ENCODE assay signal across 8 cellular contexts in genomic region chr18:32470713-32471633, GRCh38. TPM values are rescaled to one million over a fixed set of nuclear protein-coding genes. Genes with fewer than 3 reads are reported as not detected.
DNase-seq lines count a peak whose midpoint lies in the region; ATAC-seq, FAIRE-seq and TF ChIP-seq lines count a peak whose summit lies in the region.

TSS of gene GAREM1 (minus strand) at chr18:32470882. CDS start at chr18:32470428, 454 bp downstream.

- peak within 1 kb of the TSS; percentile 78 to 91 (median 89) for H3K4me3 Mint-ChIP-seq in naive thymus-derived CD4-positive, alpha-beta T cell
- peak within 1 kb of the TSS; percentile 84 to 85 for H3K4me3 Mint-ChIP-seq in stimulated activated naive B cell treated with anti-CD40 and anti-IgM and Interleukin-4, amounts not matched to agents 10 μg/mL and 1 μg/mL and 100 μg/mL, for 72 hours

- FAIRE-seq in RCC 7860 (lab: Jason Lieb, UNC): no peak

- peak within 1 kb of the TSS; percentile 4; the same call in 1 of the 2 replicates for H3K27ac ChIP-seq in KMS-11
- peak within 1 kb of the TSS; percentile 39 for H3K27ac ChIP-seq in fibroblast of lung (ENCODE audit: insufficient read depth, low read length)
- no peak within 1 kb of the TSS for H3K27ac ChIP-seq in naive thymus-derived CD4-positive, alpha-beta T cell (ENCODE audit: low read depth, low read length)

- H3K4me3 ChIP-seq in KMS-11 (IDR thresholded peaks at IDR 0.05; ENCODE audit: insufficient read depth, low read depth, low read length) (no peak within 1 kb of the TSS), fibroblast of lung (replicated peaks in 1 of 4; ENCODE audit: control extremely low read depth in 1 of 4, insufficient read depth in 1 of 4, low read depth in 3 of 4, low read length in 4 of 4) (peak within 1 kb of the TSS; percentile 64 to 91 (median 68))
- H3K4me3 ChIP-seq in naive thymus-derived CD4-positive, alpha-beta T cell (ENCODE audit: low read length): peak within 1 kb of the TSS; percentile 58

- H3K9me3 ChIP-seq in fibroblast of lung (ENCODE audit: control insufficient read depth, insufficient read depth, low read depth, low read length): no peaks in the 10 kb centered on the region
- H3K9me3 ChIP-seq in naive thymus-derived CD4-positive, alpha-beta T cell (ENCODE audit: control insufficient read depth in 2 of 3, low read length in 3 of 3): no peaks in the 10 kb centered on the region

- H3K27ac Mint-ChIP-seq in naive thymus-derived CD4-positive, alpha-beta T cell: peak within 1 kb of the TSS in 7 of 9 donors; percentile 21 to 86 (median 56)
- H3K27ac Mint-ChIP-seq in stimulated activated naive B cell treated with anti-CD40 and anti-IgM and Interleukin-4, amounts not matched to agents 10 μg/mL and 1 μg/mL and 100 μg/mL, for 72 hours: peak within 1 kb of the TSS; percentile 71

- H3K79me2 ChIP-seq in KMS-11 (ENCODE audit: insufficient read depth, low read depth) (no peaks in the 10 kb centered on the region; the same call in 1 of the 2 replicates), fibroblast of lung (ENCODE audit: control insufficient read depth, insufficient read depth, low read length) (no peaks in the 10 kb centered on the region)

- ATAC-seq in GM21786 (IDR thresholded peaks at IDR 0.05; ENCODE audit: unreplicated experiment): peak; percentile 94
- ATAC-seq in naive thymus-derived CD4-positive, alpha-beta T cell: peak; percentile 95
- ATAC-seq in stimulated activated naive B cell treated with anti-CD40 and anti-IgM and Interleukin-4, amounts not matched to agents 10 μg/mL and 1 μg/mL and 100 μg/mL, for 72 hours (replicated peaks): peak; percentile 92 to 93

- no peaks in the 10 kb centered on the region for H4K20me1 ChIP-seq in KMS-11 (ENCODE audit: insufficient read depth)
- H4K20me1 ChIP-seq in fibroblast of lung (ENCODE audit: control insufficient read depth, extremely low read depth, insufficient read depth, low read length): no peaks in the 10 kb centered on the region

- peak; percentile 89 for DNase-seq in DMS79 treated with DMSO at 0.1 percent for 48 hours (lab: John Stamatoyannopoulos, UW)
- peak; percentile 91 for DNase-seq in RCC 7860 (ENCODE audit: low spot score)
- DNase-seq in activated T-helper 1 cell treated with anti-CD3 and anti-CD28 coated beads, Interleukin-2, amount 50 U/mL, for 16 hours (ENCODE audit: low read depth in 1 of 2, low spot score in 1 of 2): peak; percentile 45 to 62
- peak; percentile 98 for DNase-seq in fibroblast of lung (ENCODE audit: low read depth in 2 of 2)
- DNase-seq in naive thymus-derived CD4-positive, alpha-beta T cell: peak; percentile 67 to 82 (median 77)
- peak; percentile 71 for DNase-seq in stimulated activated naive B cell treated with anti-CD40 and anti-IgM and Interleukin-4, amounts not matched to agents 10 μg/mL and 1 μg/mL and 100 μg/mL, for 72 hours

- H3K4me1 ChIP-seq in KMS-11 (ENCODE audit: low read depth, poor library complexity, severe bottlenecking) (peaks cover 13% of the 10 kb centered on the region), fibroblast of lung (ENCODE audit: control insufficient read depth, extremely low read depth, insufficient read depth, low read length) (peaks cover 2% of the 10 kb centered on the region)
- peaks cover 9 to 14% of the 10 kb centered on the region in 2 donors for H3K4me1 ChIP-seq in naive thymus-derived CD4-positive, alpha-beta T cell (ENCODE audit: control insufficient read depth in 2 of 2, insufficient read depth in 2 of 2, low read length in 2 of 2)

- CTCF ChIA-PET in naive thymus-derived CD4-positive, alpha-beta T cell (lab: Charles Lee): interaction anchor here (0.7 to 2.3 kb wide), 6 partner anchors 75 to 313 kb away, joined by 3 to 14 read pairs (median 6); no protein-coding TSS in a partner anchor

- H3K36me3 Mint-ChIP-seq in naive thymus-derived CD4-positive, alpha-beta T cell: no peaks in the 10 kb centered on the region
- no peaks in the 10 kb centered on the region for H3K36me3 Mint-ChIP-seq in stimulated activated naive B cell treated with anti-CD40 and anti-IgM and Interleukin-4, amounts not matched to agents 10 μg/mL and 1 μg/mL and 100 μg/mL, for 72 hours

- H3K27me3 ChIP-seq in KMS-11 (ENCODE audit: insufficient read depth, low read depth) (no peaks in the 10 kb centered on the region), fibroblast of lung (ENCODE audit: control insufficient read depth, insufficient read depth, low read length) (no peaks in the 10 kb centered on the region)
- H3K27me3 ChIP-seq in naive thymus-derived CD4-positive, alpha-beta T cell (ENCODE audit: control insufficient read depth in 2 of 2, insufficient read depth in 2 of 2, low read length in 2 of 2): peaks cover 4 to 5% of the 10 kb centered on the region in 2 donors

- POLR2A ChIA-PET in naive thymus-derived CD4-positive, alpha-beta T cell (lab: Charles Lee): interaction anchor here (1.0 to 1.5 kb wide), 2 partner anchors 451 to 528 kb away, joined by 3 to 5 read pairs; partner anchors contain the start of gene TRAPPC8

- H3K4me1 Mint-ChIP-seq in naive thymus-derived CD4-positive, alpha-beta T cell: peaks cover 12 to 33% (median 26%) of the 10 kb centered on the region in 7 donors
- peaks cover 24 to 31% of the 10 kb centered on the region in 2 donors for H3K4me1 Mint-ChIP-seq in stimulated activated naive B cell treated with anti-CD40 and anti-IgM and Interleukin-4, amounts not matched to agents 10 μg/mL and 1 μg/mL and 100 μg/mL, for 72 hours

- H3K27me3 Mint-ChIP-seq in naive thymus-derived CD4-positive, alpha-beta T cell: peaks cover 28 to 79% (median 33%) of the 10 kb centered on the region in 5 donors
- H3K27me3 Mint-ChIP-seq in stimulated activated naive B cell treated with anti-CD40 and anti-IgM and Interleukin-4, amounts not matched to agents 10 μg/mL and 1 μg/mL and 100 μg/mL, for 72 hours: peaks cover 47 to 66% of the 10 kb centered on the region in 2 donors

- H3K9ac ChIP-seq in KMS-11 (peak within 1 kb of the TSS; percentile 55), fibroblast of lung (ENCODE audit: insufficient read depth, low read length) (peak within 1 kb of the TSS; percentile 27)

- intact Hi-C loops in naive thymus-derived CD4-positive, alpha-beta T cell (cut with micrococcal nuclease): loop anchor here (1.0 to 10.0 kb wide), 12 partner anchors 60 to 528 kb away; partner anchors contain the start of genes TRAPPC8 (in 2 of the 2) and RNF125 (in 1 of the 2)

- peak within 1 kb of the TSS; percentile 95 for H2AFZ ChIP-seq in KMS-11 (ENCODE audit: low read depth)
- peak within 1 kb of the TSS; percentile 94 for H2AFZ ChIP-seq in fibroblast of lung (ENCODE audit: low read length)

- TF ChIP-seq CTCF in KMS-11 (conservative IDR thresholded peaks at IDR 0.05; ENCODE audit: low read depth, low read length) (no peak), fibroblast of lung (conservative IDR thresholded peaks at IDR 0.05 in 1 of 2, IDR thresholded peaks at IDR 0.05 in 1 of 2; ENCODE audit: low read depth in 1 of 2, low read length in 2 of 2) (peak; percentile 54)

- H3K4me2 ChIP-seq in KMS-11: peak within 1 kb of the TSS; percentile 96
- H3K4me2 ChIP-seq in fibroblast of lung (ENCODE audit: extremely low read depth, insufficient read depth, low read length): peak within 1 kb of the TSS; percentile 89

- peaks cover 0 to 4% (median 0%) of the 10 kb centered on the region in 11 donors for H3K9me3 Mint-ChIP-seq in naive thymus-derived CD4-positive, alpha-beta T cell
- H3K9me3 Mint-ChIP-seq in stimulated activated naive B cell treated with anti-CD40 and anti-IgM and Interleukin-4, amounts not matched to agents 10 μg/mL and 1 μg/mL and 100 μg/mL, for 72 hours: no peaks in the 10 kb centered on the region

- no peaks in the 10 kb centered on the region for H3K36me3 ChIP-seq in KMS-11 (ENCODE audit: insufficient read depth)
- no peaks in the 10 kb centered on the region for H3K36me3 ChIP-seq in fibroblast of lung (ENCODE audit: control insufficient read depth, insufficient read depth, low read length)
- H3K36me3 ChIP-seq in naive thymus-derived CD4-positive, alpha-beta T cell (ENCODE audit: control insufficient read depth in 2 of 3, insufficient read depth in 3 of 3, low read length in 3 of 3): no peaks in the 10 kb centered on the region

RNA-seq across cellular contexts. Expression of gene GAREM1, which starts in this region (rescaled TPM):
- total RNA-seq in fibroblast of lung: 1.5 TPM in 2 replicates
- 0.92 and 2.6 TPM in 2 replicates for polyA plus RNA-seq in fibroblast of lung
- polyA plus RNA-seq in fibroblast of lung (2012): 0.73 and 0.89 TPM in 2 replicates
- 1.8 and 2.7 TPM in 2 replicates for polyA minus RNA-seq in fibroblast of lung (ENCODE audit: low replicate concordance)
- total RNA-seq in naive thymus-derived CD4-positive, alpha-beta T cell: under 1 TPM in 3 of 5 experiments, not detected in 2; 0.13 to 0.51 (median 0.43) TPM
- 1 to 10 TPM in 1 of 2 donors, under 1 TPM in 1; 0.06 to 1.0 TPM for polyA plus RNA-seq in naive thymus-derived CD4-positive, alpha-beta T cell
